29 cellular contexts compared by ENCODE assay signal in the genomic region with DNA sequence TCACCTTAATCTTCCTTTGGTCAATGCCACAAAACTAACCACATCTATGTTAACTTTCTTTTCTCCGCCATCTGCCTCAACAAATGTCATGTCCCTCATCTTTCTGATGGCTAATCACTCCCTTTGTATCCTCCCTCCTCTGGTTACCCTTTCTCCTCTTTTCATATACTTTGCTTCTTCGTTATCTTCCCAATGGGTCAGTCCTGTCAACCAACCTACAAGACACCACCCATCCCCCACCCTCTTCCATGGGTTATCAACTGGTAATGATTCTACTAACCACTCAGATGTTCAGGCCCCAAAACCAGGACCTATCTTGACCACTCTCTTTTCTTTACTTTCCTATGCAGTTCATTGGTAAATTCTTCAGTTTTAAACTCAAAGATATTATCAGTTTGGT.
"Had no signal": no experiment of that assay in that cellular context is flagged by ENCODE, and none has a peak within 500 bp of the region (broad histone marks: within the 10 kb centered on the region; RNA-seq: fewer than 3 reads in every experiment).

No MANE protein-coding gene starts in this region.

- H3K4me1 ChIP-seq: prostate gland had no signal

- H3K27ac ChIP-seq: left ventricle myocardium inferior, pancreas, prostate gland, skin epidermis, suprapubic skin, thoracic aorta, tibial artery, uterus had no signal

- ATAC-seq: pancreas; right cardiac atrium; sciatic nerve; stimulated activated effector memory CD8-positive, alpha-beta T cell treated with anti-CD3 and anti-CD28 coated beads, Interleukin-12 subunit alpha, Interleukin-12 subunit beta, amount 100 ng/mL, for 72 hours had no signal

- H3K27me3 ChIP-seq: pancreas, suprapubic skin, tibial artery, uterus had no signal

- H3K4me3 Mint-ChIP-seq: mesothelial cell of epicardium; stimulated activated effector memory CD8-positive, alpha-beta T cell treated with anti-CD3 and anti-CD28 coated beads, Interleukin-12 subunit alpha, Interleukin-12 subunit beta, amount 100 ng/mL, for 72 hours; stimulated activated naive CD8-positive, alpha-beta T cell treated with anti-CD3 and anti-CD28 coated beads, Interleukin-15, Interleukin-2, amounts not matched to agents 100 ng/mL and 50 ng/mL, for 24 hours had no signal

- DNase-seq: hypothalamus; immature natural killer cell; islet precursor cell; left ventricle myocardium inferior; mesendoderm; naive B cell; nucleus accumbens; pancreas; posterior cingulate gyrus; retina; right cardiac atrium; stimulated activated CD4-positive, alpha-beta T cell treated with anti-CD3 and anti-CD28 coated beads, Interleukin-12 subunit alpha, Interleukin-12 subunit beta, amount 100 ng/mL, for 4 hours; stimulated activated CD4-positive, alpha-beta T cell treated with anti-CD3 and anti-CD28 coated beads, Interleukin-15, amount 100 ng/mL, for 24 hours; stimulated activated CD4-positive, alpha-beta T cell treated with anti-CD3 and anti-CD28 coated beads, Interleukin-2, amount 100 ng/mL, for 24 hours; stimulated activated CD4-positive, alpha-beta T cell treated with anti-CD3 and anti-CD28 coated beads, Interleukin-4, amount 100 ng/mL, for 24 hours; stimulated activated naive CD4-positive, alpha-beta T cell; tibial artery; uterus had no signal

- H3K27me3 Mint-ChIP-seq: naive B cell; stimulated activated naive CD8-positive, alpha-beta T cell treated with anti-CD3 and anti-CD28 coated beads, Interleukin-15, Interleukin-2, amounts not matched to agents 100 ng/mL and 50 ng/mL, for 24 hours had no signal

- H3K36me3 ChIP-seq: left ventricle myocardium inferior, pancreas, prostate gland, suprapubic skin, thoracic aorta, tibial artery, uterus had no signal

- H3K27ac Mint-ChIP-seq: immature natural killer cell; mesothelial cell of epicardium; nephron; stimulated activated effector memory CD8-positive, alpha-beta T cell treated with anti-CD3 and anti-CD28 coated beads, Interleukin-12 subunit alpha, Interleukin-12 subunit beta, amount 100 ng/mL, for 72 hours; stimulated activated naive CD8-positive, alpha-beta T cell treated with anti-CD3 and anti-CD28 coated beads, Interleukin-15, Interleukin-2, amounts not matched to agents 100 ng/mL and 50 ng/mL, for 24 hours had no signal

- H3K9me3 ChIP-seq: left ventricle myocardium inferior, pancreas, prostate gland, suprapubic skin, thoracic aorta, tibial artery, uterus had no signal

- H3K36me3 Mint-ChIP-seq: immature natural killer cell, mesothelial cell of epicardium, naive B cell had no signal

- H3K9me3 Mint-ChIP-seq: immature natural killer cell; mesothelial cell of epicardium; naive B cell; nephron; neural crest cell; stimulated activated effector memory CD8-positive, alpha-beta T cell treated with anti-CD3 and anti-CD28 coated beads, Interleukin-12 subunit alpha, Interleukin-12 subunit beta, amount 100 ng/mL, for 72 hours; stimulated activated naive CD8-positive, alpha-beta T cell treated with anti-CD3 and anti-CD28 coated beads, Interleukin-15, Interleukin-2, amounts not matched to agents 100 ng/mL and 50 ng/mL, for 24 hours had no signal

- H3K4me3 ChIP-seq: left ventricle myocardium inferior, lung, pancreas, prostate gland, skin epidermis, suprapubic skin, thoracic aorta, tibial artery, uterus had no signal
